ENCODE assay signal across 1 cellular context in genomic region chr3:1953519-1953918, GRCh38.
TF ChIP-seq lines count a peak whose summit lies in the region.

No MANE protein-coding gene starts in this region.

TF ChIP-seq in GM12878, 131 proteins besides CTCF, POLR2A, EP300 and RAD21 (continued from another document):
- no peak for TF ChIP-seq MTA3 (IDR thresholded peaks at IDR 0.05; ENCODE audit: borderline replicate concordance, low read length)
- no peak for TF ChIP-seq ZNF622 (IDR thresholded peaks at IDR 0.05)
